In genomic region chr4:40058121-40058520, GRCh38 we compare ENCODE assay signal across 8 cellular contexts. TPM values are rescaled to one million over a fixed set of nuclear protein-coding genes. Genes with fewer than 3 reads are reported as not detected.
DNase-seq lines count a peak whose midpoint lies in the region; ATAC-seq and TF ChIP-seq lines count a peak whose summit lies in the region.

No MANE protein-coding gene starts in this region.

- peak overlapping the region; percentile 83 for H3K4me2 ChIP-seq in IMR-90 (ENCODE audit: low read depth, low read length)

- H3K9ac ChIP-seq in IMR-90 (ENCODE audit: low read depth, low read length) (no peak overlapping the region), mucosa of stomach (ENCODE audit: low read length) (peak overlapping the region; percentile 93)

- no peaks in the 10 kb centered on the region for H3K36me3 ChIP-seq in IMR-90 (ENCODE audit: control insufficient read depth, insufficient read depth, low read length)
- no peaks in the 10 kb centered on the region for H3K36me3 ChIP-seq in mucosa of stomach (ENCODE audit: control insufficient read depth, insufficient read depth, low read length)

- H4K5ac ChIP-seq in IMR-90 (ENCODE audit: low read depth, low read length), result no peak overlapping the region

- H3K4me3 ChIP-seq in AG04449 (ENCODE audit: low read depth, low read length) (peak overlapping the region; percentile 80), IMR-90 (ENCODE audit: insufficient read depth, low read depth, low read length) (peak overlapping the region; percentile 76), cardiac fibroblast (replicated peaks in 1 of 2; ENCODE audit: low read depth in 2 of 2, low read length in 2 of 2) (peak overlapping the region; percentile 70 to 82), mucosa of stomach (ENCODE audit: low read length) (peak overlapping the region; percentile 39)

- H2AFZ ChIP-seq in IMR-90 (replicated peaks; ENCODE audit: low read length, poor library complexity), result peak overlapping the region; percentile 64

- dilution Hi-C loops in IMR-90 (cut with HindIII; ENCODE audit: low sequenced_read_pairs, unreplicated experiment), result no loop called here

- H3K56ac ChIP-seq in IMR-90 (ENCODE audit: extremely low read depth, insufficient read depth, low read length), result no peak overlapping the region

- H3K18ac ChIP-seq in IMR-90 (ENCODE audit: low read depth, low read length), result peak overlapping the region; percentile 20; the same call in 1 of the 2 replicates

- no peak for DNase-seq in AG04449 (ENCODE audit: low read depth, low spot score)
- no peak for DNase-seq in IMR-90
- peak in 1 of 2 donors; percentile 13 for DNase-seq in cardiac fibroblast (ENCODE audit: low read depth in 2 of 2)
- no peak for DNase-seq in stimulated activated naive CD4-positive, alpha-beta T cell treated with Interleukin-2 at 50 U/mL for 16 hours (lab: John Stamatoyannopoulos, UW)
- DNase-seq in stimulated activated CD4-positive, alpha-beta T cell treated with anti-CD3 and anti-CD28 coated beads, Interleukin-2, amount 100 ng/mL, for 48 hours, result no peak
- DNase-seq in COLO668 (lab: John Stamatoyannopoulos, UW; ENCODE audit: unreplicated experiment), result no peak

- no peaks in the 10 kb centered on the region for H3K9me3 ChIP-seq in IMR-90 (ENCODE audit: control insufficient read depth, insufficient read depth, low read length)
- H3K9me3 ChIP-seq in mucosa of stomach (ENCODE audit: control insufficient read depth, low read length), result no peaks in the 10 kb centered on the region

- in situ Hi-C loops in IMR-90 (cut with MboI; ENCODE audit: low sequenced_read_pairs), result loop anchor here (25.0 kb wide), 1 partner anchor 254 kb away; no protein-coding TSS in a partner anchor

- no peak overlapping the region for H2BK15ac ChIP-seq in IMR-90 (ENCODE audit: low read depth, low read length)

- TF ChIP-seq CTCF in AG04449 (IDR thresholded peaks at IDR 0.05; ENCODE audit: insufficient read depth, low read length, missing control alignments) (no peak), IMR-90 (conservative IDR thresholded peaks at IDR 0.05; ENCODE audit: low read depth, low read length) (no peak), cardiac fibroblast (IDR thresholded peaks at IDR 0.05; ENCODE audit: low read depth, low read length) (no peak)

- TF ChIP-seq POLR2A in IMR-90 (IDR thresholded peaks at IDR 0.05; ENCODE audit: low read depth, low read length), result no peak

- H3K27me3 ChIP-seq in IMR-90 (ENCODE audit: control insufficient read depth, insufficient read depth, low read length) (no peaks in the 10 kb centered on the region), mucosa of stomach (ENCODE audit: control insufficient read depth, insufficient read depth, low read length) (no peaks in the 10 kb centered on the region)

- H4K91ac ChIP-seq in IMR-90 (ENCODE audit: insufficient read depth, low read depth, low read length), result no peak overlapping the region

- ATAC-seq in IMR-90 (ENCODE audit: low read depth), result no peak
- no peak for ATAC-seq in HG02610 (IDR thresholded peaks at IDR 0.05; ENCODE audit: unreplicated experiment)

- H3K4ac ChIP-seq in IMR-90 (ENCODE audit: low read depth, low read length), result 0 out of 2 replicates have a peak overlapping the region, but pooled peaks have one; percentile 2

- 0 out of 4 replicates have a peak, but pooled peaks cover 2 to 3% of the 10 kb centered on the region in 2 experiments for H3K79me1 ChIP-seq in IMR-90 (ENCODE audit: low read depth in 1 of 2, low read length in 2 of 2)

- H4K8ac ChIP-seq in IMR-90 (ENCODE audit: low read depth in 2 of 2, low read length in 2 of 2), result peak overlapping the region in 1 of 2 experiments; percentile 29; a peak in 2 of 4 replicates

- TF ChIP-seq RAD21 in IMR-90 (IDR thresholded peaks at IDR 0.05; ENCODE audit: low read length), result no peak

- POLR2A ChIA-PET in AG04449 (lab: Yijun Ruan, JAX) (interaction anchor here (0.9 kb wide), 1 partner anchor 264 kb away, joined by 4 read pairs; no protein-coding TSS in a partner anchor), IMR-90 (lab: Charles Lee; ENCODE audit: unreplicated experiment) (interaction anchor here (0.8 to 1.3 kb wide), 2 partner anchors 10 to 259 kb away, joined by 3 read pairs; no protein-coding TSS in a partner anchor)

- CTCF ChIA-PET in AG04449 (lab: Yijun Ruan, JAX) (interaction anchor here (0.7 to 3.8 kb wide), 6 partner anchors 39 to 662 kb away, joined by 3 to 25 read pairs (median 4); no protein-coding TSS in a partner anchor), IMR-90 (lab: Yijun Ruan, JAX) (interaction anchor here (0.8 to 2.8 kb wide), 5 partner anchors 8 to 259 kb away, joined by 3 to 11 read pairs (median 3); no protein-coding TSS in a partner anchor)

- no peaks in the 10 kb centered on the region for H3K9me1 ChIP-seq in IMR-90 (ENCODE audit: insufficient read depth, low read length)

- H4K20me1 ChIP-seq in IMR-90 (ENCODE audit: insufficient read depth, low read length), result no peaks in the 10 kb centered on the region

- no TSS peak for BruUV-seq in IMR-90 (replicated peaks; lab: Mats Ljungman, UMichigan)

- no peak overlapping the region for H2AK9ac ChIP-seq in IMR-90 (replicated peaks; ENCODE audit: low read depth, low read length, poor library complexity)

- H2BK5ac ChIP-seq in IMR-90 (ENCODE audit: low read depth, low read length, poor library complexity, severe bottlenecking), result peak overlapping the region; percentile 23

- H2AK5ac ChIP-seq in IMR-90 (ENCODE audit: low read depth, low read length), result no peak overlapping the region

- peak overlapping the region; percentile 12; the same call in 1 of the 2 replicates for H3K27ac ChIP-seq in IMR-90 (ENCODE audit: insufficient read depth, low read length)

- H2BK120ac ChIP-seq in IMR-90 (ENCODE audit: low read depth, low read length), result no peak overlapping the region

- H3K4me1 ChIP-seq in IMR-90 (ENCODE audit: control insufficient read depth, insufficient read depth, low read length) (no peaks in the 10 kb centered on the region), mucosa of stomach (ENCODE audit: control insufficient read depth, insufficient read depth, low read length) (peaks cover 8% of the 10 kb centered on the region)

- no peak overlapping the region for H3K23ac ChIP-seq in IMR-90 (ENCODE audit: low read depth, low read length)

- intact Hi-C loops in IMR-90 (cut with micrococcal nuclease), result loop anchor here (5.0 to 10.0 kb wide), 4 partner anchors 81 to 447 kb away; partner anchors contain the start of genes PDS5A and UBE2K

- no peak overlapping the region for H3K14ac ChIP-seq in IMR-90 (replicated peaks; ENCODE audit: low read depth, low read length)

- WGBS in IMR-90 (ENCODE audit: extremely low coverage in 2 of 2, insufficient read length in 1 of 2), 2 experiments, result 0% methylated on average over 3 of the region's 9 CpGs; no CpG with 5 or more reads in 1 of the 2 experiments

- H2BK20ac ChIP-seq in IMR-90 (ENCODE audit: low read depth, low read length), result no peak overlapping the region

TF ChIP-seq in IMR-90, 13 proteins besides CTCF, POLR2A, EP300 and RAD21:
- no peak for TF ChIP-seq SMC3 (IDR thresholded peaks at IDR 0.05; ENCODE audit: low read depth, low read length)
- TF ChIP-seq MXI1 (IDR thresholded peaks at IDR 0.05; ENCODE audit: borderline replicate concordance, low read depth, low read length), result no peak
- TF ChIP-seq RCOR1 (IDR thresholded peaks at IDR 0.05; ENCODE audit: insufficient replicate concordance, low read length), result no peak
- TF ChIP-seq NFE2L2 (IDR thresholded peaks at IDR 0.05; ENCODE audit: low read depth, low read length), result no peak
- no peak for TF ChIP-seq CEBPB (IDR thresholded peaks at IDR 0.05; ENCODE audit: low read depth, low read length)
- TF ChIP-seq BHLHE40 (IDR thresholded peaks at IDR 0.05; ENCODE audit: low read depth, low read length), result no peak
- TF ChIP-seq USF2 (IDR thresholded peaks at IDR 0.05; ENCODE audit: low read depth, low read length), result no peak
- no peak for TF ChIP-seq CHD1 (IDR thresholded peaks at IDR 0.05; ENCODE audit: low read depth, low read length)
- TF ChIP-seq ELK1 (IDR thresholded peaks at IDR 0.05; ENCODE audit: borderline replicate concordance, low read depth, low read length), result no peak
- TF ChIP-seq FOS (IDR thresholded peaks at IDR 0.05; ENCODE audit: low read depth, low read length), result no peak
- no peak for TF ChIP-seq RFX5 (IDR thresholded peaks at IDR 0.05; ENCODE audit: low read depth, low read length)
- no peak for TF ChIP-seq MAZ (IDR thresholded peaks at IDR 0.05; ENCODE audit: borderline replicate concordance, low read depth, low read length)
- TF ChIP-seq MAFK (IDR thresholded peaks at IDR 0.05; ENCODE audit: low read depth, low read length), result no peak
TF ChIP-seq in IMR-90: peak in this region for 0.

RNA-seq across cellular contexts. Expression of gene N4BP2, which starts 1.5 kb away (rescaled TPM):
- total RNA-seq in IMR-90 (2012; rRNA removed), result 2.2 and 4.2 TPM in 2 replicates
- 0.62 and 0.84 TPM in 2 replicates for polyA plus RNA-seq in IMR-90 (2012; rRNA removed)
- 0.10 and 0.13 TPM in 2 replicates for polyA plus RNA-seq in IMR-90 (2012; cell fraction: cytosol; rRNA removed)
- polyA plus RNA-seq in IMR-90 (2012; cell fraction: nucleus; rRNA removed; ENCODE audit: low replicate concordance), result 0.18 and 2.0 TPM in 2 replicates
